Comparison of ENCODE assay signal across 1 cellular context in genomic region chr12:26719852-26720251, GRCh38.
TF ChIP-seq lines count a peak whose summit lies in the region.

No MANE protein-coding gene starts in this region.

TF ChIP-seq in SK-N-SH treated with all-trans-retinoic acid at 6 μM for 48 hours, 23 proteins besides CTCF, POLR2A, EP300 and RAD21 (continued from another document):
- TF ChIP-seq CSRNP3 (CRISPR knock-in tag; IDR thresholded peaks at IDR 0.05) (no peak), BACH2 (CRISPR knock-in tag; IDR thresholded peaks at IDR 0.05; ENCODE audit: borderline replicate concordance) (no peak)
TF ChIP-seq in SK-N-SH treated with all-trans-retinoic acid at 6 μM for 48 hours: peak in this region for 0.
